ENCODE assay signal across 8 cellular contexts in the genomic region with DNA sequence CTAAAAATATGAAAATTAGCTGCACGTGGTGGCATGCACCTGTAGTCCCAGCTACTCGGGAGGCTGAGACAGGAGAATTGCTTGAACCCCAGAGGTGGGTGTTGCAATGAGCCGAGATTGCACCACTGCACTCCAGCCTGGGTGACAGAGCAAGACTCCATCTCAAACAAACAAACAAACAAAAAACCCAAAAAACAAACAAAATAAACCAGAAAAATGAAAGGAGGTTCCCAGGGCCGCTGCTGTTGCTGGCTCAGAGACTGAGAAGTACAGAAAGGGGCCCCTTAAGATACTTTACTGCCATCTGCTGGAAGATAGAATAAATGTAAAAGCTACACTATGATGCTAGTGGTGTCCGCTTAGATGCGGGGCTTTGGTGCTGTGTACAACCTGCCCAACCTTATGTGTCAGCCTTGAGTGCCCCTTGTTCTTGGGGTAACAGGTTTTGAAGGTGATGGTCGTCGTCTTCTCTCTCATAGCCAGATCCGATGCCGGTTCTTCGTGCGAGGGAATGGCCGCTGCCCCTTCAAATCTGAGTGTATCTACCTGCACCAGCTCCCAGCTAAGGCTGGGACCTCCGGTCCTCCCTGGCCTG. TPM values are rescaled to one million over a fixed set of nuclear protein-coding genes. Genes with fewer than 3 reads are reported as not detected.
A peak's percentile ranks its signal among the peaks of the same experiment; 100 is the strongest.
DNase-seq lines count a peak whose midpoint lies in the region; ATAC-seq, FAIRE-seq and TF ChIP-seq lines count a peak whose summit lies in the region.

No MANE protein-coding gene starts in this region.

- no peak overlapping the region for H3K27ac ChIP-seq in CD4-positive, alpha-beta memory T cell (ENCODE audit: low read depth, low read length)
- no peak overlapping the region for H3K27ac ChIP-seq in SK-N-SH (ENCODE audit: low read depth in 2 of 2, low read length in 1 of 2)

- ATAC-seq in GM21423 (IDR thresholded peaks at IDR 0.05; ENCODE audit: unreplicated experiment) = peak; percentile 34
- no peak for ATAC-seq in GM21360 (IDR thresholded peaks at IDR 0.05; ENCODE audit: unreplicated experiment)

- intact Hi-C loops in CD4-positive, alpha-beta memory T cell (cut with micrococcal nuclease) = loop anchor here (1.0 kb wide), 5 partner anchors 30 to 152 kb away; partner anchors contain the start of genes DEF6 and PPARD

- no peak overlapping the region for H2AFZ ChIP-seq in SK-N-SH (ENCODE audit: low read depth)

- peaks cover 27 to 54% (median 40%) of the 10 kb centered on the region in 4 donors for H3K4me1 Mint-ChIP-seq in CD4-positive, alpha-beta memory T cell

- CTCF ChIA-PET in CD4-positive, alpha-beta memory T cell (lab: Charles Lee; ENCODE audit: partially characterized antibody) = interaction anchor here (0.8 to 11.9 kb wide), 24 partner anchors 8 to 163 kb away, joined by 3 to 243 read pairs (median 4); partner anchors contain the start of genes DEF6, PPARD and RPL10A
- CTCF ChIA-PET in SK-N-SH (lab: Yijun Ruan, JAX) = interaction anchor here (0.6 to 9.0 kb wide), 42 partner anchors 12 to 303 kb away, joined by 3 to 186 read pairs (median 6); partner anchors contain the start of genes ARMC12, DEF6, PPARD and RPL10A

- TF ChIP-seq RAD21 in SK-N-SH (IDR thresholded peaks at IDR 0.05; ENCODE audit: low read length) = peak; percentile 95

- H3K4me3 Mint-ChIP-seq in CD4-positive, alpha-beta memory T cell = peak overlapping the region in 2 of 8 donors; percentile 48 to 64

- no peaks in the 10 kb centered on the region for H4K20me1 ChIP-seq in SK-N-SH (ENCODE audit: insufficient read depth)

- 29% methylated on average over 12 of the region's 14 CpGs for WGBS in SK-N-SH (ENCODE audit: low lambda C conversion rate)

- peak in 4 of 5 donors; percentile 73 to 77 (median 74) for DNase-seq in CD4-positive, alpha-beta memory T cell
- peak; percentile 65 for DNase-seq in NCI-H1436 (lab: John Stamatoyannopoulos, UW)
- peak; percentile 85 for DNase-seq in SK-N-SH
- peak; percentile 63 for DNase-seq in bronchial epithelial cell (ENCODE audit: low read depth)
- DNase-seq in kidney tubule cell (ENCODE audit: low spot score) = peak; percentile 76
- DNase-seq in stimulated activated naive CD4-positive, alpha-beta T cell (lab: John Stamatoyannopoulos, UW) = peak in 5 of 6 experiments; percentile 6 to 79 (median 56)

- H3K79me2 ChIP-seq in SK-N-SH (ENCODE audit: insufficient read depth) = no peaks in the 10 kb centered on the region

- TF ChIP-seq EP300 in SK-N-SH (IDR thresholded peaks at IDR 0.05; ENCODE audit: borderline replicate concordance in 1 of 2, low read depth in 1 of 2, low read length in 1 of 2) = no peak

- peaks cover 0 to 4% of the 10 kb centered on the region in 2 donors for H3K36me3 Mint-ChIP-seq in CD4-positive, alpha-beta memory T cell

- no peaks in the 10 kb centered on the region for H3F3A ChIP-seq in SK-N-SH (replicated peaks; ENCODE audit: insufficient read depth)

- POLR2A ChIA-PET in CD4-positive, alpha-beta memory T cell (lab: Charles Lee; ENCODE audit: partially characterized antibody) = interaction anchor here (0.7 to 7.5 kb wide), 13 partner anchors 19 to 152 kb away, joined by 3 to 107 read pairs (median 4); partner anchors contain the start of genes DEF6, PPARD and RPL10A
- POLR2A ChIA-PET in SK-N-SH (lab: Yijun Ruan, JAX) = interaction anchor here (1.0 to 1.8 kb wide), 2 partner anchors 105 to 107 kb away, joined by 4 to 14 read pairs; partner anchors contain the start of gene PPARD

- H3K9me3 ChIP-seq in CD4-positive, alpha-beta memory T cell (ENCODE audit: control insufficient read depth in 1 of 2, low read length in 2 of 2) = no peaks in the 10 kb centered on the region
- H3K9me3 ChIP-seq in SK-N-SH = no peaks in the 10 kb centered on the region

- H3K9me2 ChIP-seq in SK-N-SH = no peaks in the 10 kb centered on the region

- H3K4me1 ChIP-seq in CD4-positive, alpha-beta memory T cell (ENCODE audit: insufficient read depth, low read length) = peaks cover 41% of the 10 kb centered on the region
- H3K4me1 ChIP-seq in SK-N-SH (ENCODE audit: control insufficient read depth in 1 of 2, insufficient read depth in 2 of 2, low read depth in 1 of 2, low read length in 1 of 2) = peaks cover 0 to 17% of the 10 kb centered on the region in 2 experiments; a peak in 2 of 4 replicates

- H3K9ac ChIP-seq in SK-N-SH = no peak overlapping the region

- H3K4me2 ChIP-seq in SK-N-SH = no peak overlapping the region

- H3K36me3 ChIP-seq in CD4-positive, alpha-beta memory T cell (ENCODE audit: insufficient read depth, low read length) = no peaks in the 10 kb centered on the region
- H3K36me3 ChIP-seq in SK-N-SH (replicated peaks in 1 of 2; ENCODE audit: control insufficient read depth in 1 of 2, insufficient read depth in 2 of 2, low read length in 1 of 2) (no peaks in the 10 kb centered on the region), bronchial epithelial cell (ENCODE audit: control insufficient read depth, insufficient read depth, low read length) (no peaks in the 10 kb centered on the region)

- no peak overlapping the region for H3K4me3 ChIP-seq in CD4-positive, alpha-beta memory T cell (ENCODE audit: low read length in 2 of 2)
- H3K4me3 ChIP-seq in SK-N-SH (ENCODE audit: low read depth in 2 of 2, low read length in 1 of 2) (no peak overlapping the region), bronchial epithelial cell (ENCODE audit: low read depth, low read length) (no peak overlapping the region)

- no peaks in the 10 kb centered on the region for H3K27me3 Mint-ChIP-seq in CD4-positive, alpha-beta memory T cell

- FAIRE-seq in bronchial epithelial cell (lab: Jason Lieb, UNC) = no peak

- TF ChIP-seq CTCF in SK-N-SH (IDR thresholded peaks at IDR 0.05) (peak; percentile 75), bronchial epithelial cell (IDR thresholded peaks at IDR 0.05; ENCODE audit: insufficient read depth, low read length, severe bottlenecking) (peak; percentile 64)

- no peaks in the 10 kb centered on the region for H3K9me3 Mint-ChIP-seq in CD4-positive, alpha-beta memory T cell

- no peaks in the 10 kb centered on the region for H3K27me3 ChIP-seq in CD4-positive, alpha-beta memory T cell (ENCODE audit: insufficient read depth, low read length)
- no peaks in the 10 kb centered on the region for H3K27me3 ChIP-seq in SK-N-SH (ENCODE audit: insufficient read depth)
- peaks cover 1% of the 10 kb centered on the region for H3K27me3 ChIP-seq in bronchial epithelial cell (ENCODE audit: control insufficient read depth, insufficient read depth, low read length)

- peak overlapping the region; percentile 42 to 85 (median 73) for H3K27ac Mint-ChIP-seq in CD4-positive, alpha-beta memory T cell

TF ChIP-seq in SK-N-SH, 30 proteins besides CTCF, POLR2A, EP300 and RAD21 (continues in another document):
- TF ChIP-seq CHD2 (IDR thresholded peaks at IDR 0.05; ENCODE audit: low read length, partially characterized antibody) (peak; percentile 36), FOXM1 (IDR thresholded peaks at IDR 0.05; ENCODE audit: low read depth) (no peak), FOXJ3 (CRISPR knock-in tag; IDR thresholded peaks at IDR 0.05) (no peak), RCOR1 (IDR thresholded peaks at IDR 0.05; ENCODE audit: low read length) (0 out of 2 replicates have a peak, but pooled peaks have one; percentile 14), RXRA (IDR thresholded peaks at IDR 0.05; ENCODE audit: borderline replicate concordance, low read depth) (no peak), FOSL2 (IDR thresholded peaks at IDR 0.05; ENCODE audit: borderline replicate concordance, low read depth) (no peak), SMC3 (IDR thresholded peaks at IDR 0.05; ENCODE audit: low read depth, low read length) (peak; percentile 93), MAX (IDR thresholded peaks at IDR 0.05; ENCODE audit: low read depth) (no peak), EZH2phosphoT487 (IDR thresholded peaks at IDR 0.05; ENCODE audit: borderline replicate concordance, low read depth) (no peak), YY1 (IDR thresholded peaks at IDR 0.05; ENCODE audit: low read depth) (no peak)
- TF ChIP-seq, protein P1, sequence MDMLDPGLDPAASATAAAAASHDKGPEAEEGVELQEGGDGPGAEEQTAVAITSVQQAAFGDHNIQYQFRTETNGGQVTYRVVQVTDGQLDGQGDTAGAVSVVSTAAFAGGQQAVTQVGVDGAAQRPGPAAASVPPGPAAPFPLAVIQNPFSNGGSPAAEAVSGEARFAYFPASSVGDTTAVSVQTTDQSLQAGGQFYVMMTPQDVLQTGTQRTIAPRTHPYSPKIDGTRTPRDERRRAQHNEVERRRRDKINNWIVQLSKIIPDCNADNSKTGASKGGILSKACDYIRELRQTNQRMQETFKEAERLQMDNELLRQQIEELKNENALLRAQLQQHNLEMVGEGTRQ (IDR thresholded peaks at IDR 0.05; ENCODE audit: borderline replicate concordance, low read depth, low read length) = no peak

RNA-seq across cellular contexts. Expression of gene FANCE, which starts 2.8 kb away (rescaled TPM):
- total RNA-seq in CD4-positive, alpha-beta memory T cell = 1 to 10 TPM; 8.9 to 9.0 TPM
- 1 to 10 TPM; 5.4 to 7.0 TPM for polyA plus RNA-seq in CD4-positive, alpha-beta memory T cell
- polyA plus RNA-seq in SK-N-SH (2012; rRNA removed) = 5.8 and 6.5 TPM in 2 replicates
- 4.0 and 5.4 TPM in 2 replicates for polyA plus RNA-seq in SK-N-SH (2012; cell fraction: cytosol; rRNA removed)
- 6.0 and 6.1 TPM in 2 replicates for polyA plus RNA-seq in SK-N-SH (2012; cell fraction: nucleus; rRNA removed)
- total RNA-seq in bronchial epithelial cell = 41.5 and 46.3 TPM in 2 replicates

RNA-seq across cellular contexts. Expression of gene RPL10A, which starts 18.8 kb away (rescaled TPM):
- 1,000 to 10,000 TPM; 1,978 to 2,070 TPM for total RNA-seq in CD4-positive, alpha-beta memory T cell
- polyA plus RNA-seq in CD4-positive, alpha-beta memory T cell = 1,000 to 10,000 TPM in 1 of 2 donors, 100 to 1,000 TPM in 1; 844 to 1,085 TPM
- 2,393 and 3,548 TPM in 2 replicates for polyA plus RNA-seq in SK-N-SH (2012; rRNA removed)
- 2,837 and 3,167 TPM in 2 replicates for polyA plus RNA-seq in SK-N-SH (2012; cell fraction: cytosol; rRNA removed)
- 1,325 and 1,532 TPM in 2 replicates for polyA plus RNA-seq in SK-N-SH (2012; cell fraction: nucleus; rRNA removed)
- total RNA-seq in bronchial epithelial cell = 1,892 and 2,665 TPM in 2 replicates

RNA-seq across cellular contexts. Expression of gene TEAD3, which starts 47.5 kb away (rescaled TPM):
- under 1 TPM in 1 of 2 experiments, not detected in 1; 0.20 TPM for total RNA-seq in CD4-positive, alpha-beta memory T cell
- under 1 TPM in 1 of 2 donors, not detected in 1; 0.08 TPM for polyA plus RNA-seq in CD4-positive, alpha-beta memory T cell
- polyA plus RNA-seq in SK-N-SH (2012; rRNA removed) = 5.2 and 7.1 TPM in 2 replicates
- polyA plus RNA-seq in SK-N-SH (2012; cell fraction: cytosol; rRNA removed) = 3.6 and 6.1 TPM in 2 replicates
- polyA plus RNA-seq in SK-N-SH (2012; cell fraction: nucleus; rRNA removed) = 16.1 and 20.1 TPM in 2 replicates
- total RNA-seq in bronchial epithelial cell = 5.3 and 7.6 TPM in 2 replicates
